In genomic region chr7:18590744-18591340, GRCh38 we compare ENCODE assay signal across 9 cellular contexts.
DNase-seq lines count a peak whose midpoint lies in the region; ATAC-seq, FAIRE-seq and TF ChIP-seq lines count a peak whose summit lies in the region.
"Had no signal": no experiment of that assay in that cellular context is flagged by ENCODE, and none has a peak within 500 bp of the region (broad histone marks: within the 10 kb centered on the region; RNA-seq: fewer than 3 reads in every experiment).

No MANE protein-coding gene starts in this region.

- no peaks in the 10 kb centered on the region for H3K9me3 ChIP-seq in SK-N-SH
- H3K9me3 ChIP-seq in suprapubic skin: no peaks in the 10 kb centered on the region

- peak; percentile 99 for FAIRE-seq in H54 (lab: Jason Lieb, UNC)

- TF ChIP-seq POLR2A in H54 (IDR thresholded peaks at IDR 0.05; ENCODE audit: low read depth, low read length) (no peak), suprapubic skin (IDR thresholded peaks at IDR 0.05) (no peak)

- no peak for ATAC-seq in HG02642 (IDR thresholded peaks at IDR 0.05; ENCODE audit: poor library complexity, unreplicated experiment)
- no peak for ATAC-seq in GM21526 (IDR thresholded peaks at IDR 0.05; ENCODE audit: low FRiP score, unreplicated experiment)

- H3F3A ChIP-seq in SK-N-SH (replicated peaks; ENCODE audit: insufficient read depth): peaks cover 5% of the 10 kb centered on the region

- H3K4me1 ChIP-seq in SK-N-SH (ENCODE audit: control insufficient read depth in 1 of 2, insufficient read depth in 2 of 2, low read depth in 1 of 2, low read length in 1 of 2) (peaks cover 0 to 2% of the 10 kb centered on the region in 2 experiments; a peak in 1 of 4 replicates), suprapubic skin (no peaks in the 10 kb centered on the region)

- DNase-seq in AG08395 (ENCODE audit: low spot score): peak; percentile 64
- DNase-seq in H54 (ENCODE audit: insufficient read length, low spot score): no peak
- DNase-seq in SK-N-SH: peak; percentile 62
- peak; percentile 36 for DNase-seq in globus pallidus (ENCODE audit: low spot score)
- DNase-seq in suprapubic skin (ENCODE audit: low spot score in 2 of 2): no peak
- no peak for DNase-seq in KG1 (lab: John Stamatoyannopoulos, UW)

- no peak overlapping the region for H3K9ac ChIP-seq in SK-N-SH

- TF ChIP-seq EP300 in SK-N-SH (IDR thresholded peaks at IDR 0.05; ENCODE audit: borderline replicate concordance in 1 of 2, low read depth in 1 of 2, low read length in 1 of 2) (no peak), suprapubic skin (IDR thresholded peaks at IDR 0.05) (no peak)

- TF ChIP-seq CTCF in SK-N-SH (IDR thresholded peaks at IDR 0.05): peak; percentile 96
- TF ChIP-seq CTCF in suprapubic skin (IDR thresholded peaks at IDR 0.05): peak; percentile 24 to 26

- no peaks in the 10 kb centered on the region for H3K27me3 ChIP-seq in SK-N-SH (ENCODE audit: insufficient read depth)
- H3K27me3 ChIP-seq in suprapubic skin: no peaks in the 10 kb centered on the region

- no peak overlapping the region for H3K4me3 ChIP-seq in SK-N-SH (ENCODE audit: low read depth in 2 of 2, low read length in 1 of 2)
- H3K4me3 ChIP-seq in suprapubic skin: no peak overlapping the region

- H4K20me1 ChIP-seq in SK-N-SH (ENCODE audit: insufficient read depth): no peaks in the 10 kb centered on the region

- H3K79me2 ChIP-seq in SK-N-SH (ENCODE audit: insufficient read depth): no peaks in the 10 kb centered on the region

- CTCF ChIA-PET in SK-N-SH (lab: Yijun Ruan, JAX): interaction anchor here (0.5 to 11.7 kb wide), 83 partner anchors 9 to 1078 kb away, joined by 3 to 138 read pairs (median 4); partner anchors contain the start of gene HDAC9

- H3K36me3 ChIP-seq in SK-N-SH (replicated peaks in 1 of 2; ENCODE audit: control insufficient read depth in 1 of 2, insufficient read depth in 2 of 2, low read length in 1 of 2) (peaks cover 66 to 69% of the 10 kb centered on the region in 2 experiments), suprapubic skin (no peaks in the 10 kb centered on the region)

- no peak overlapping the region for H2AFZ ChIP-seq in SK-N-SH (ENCODE audit: low read depth)

- H3K27ac ChIP-seq in SK-N-SH (ENCODE audit: low read depth in 2 of 2, low read length in 1 of 2): peak overlapping the region in 1 of 2 experiments; percentile 50; a peak in 3 of 4 replicates
- no peak overlapping the region for H3K27ac ChIP-seq in suprapubic skin
- H3K27ac ChIP-seq: epithelial cell of prostate had no signal

- 25% methylated on average over 1 of the region's 1 CpG for WGBS in SK-N-SH (ENCODE audit: low lambda C conversion rate)
- WGBS in suprapubic skin: 9% methylated on average over 1 of the region's 1 CpG

- H3K9me2 ChIP-seq in SK-N-SH: no peaks in the 10 kb centered on the region

- POLR2A ChIA-PET in SK-N-SH (lab: Yijun Ruan, JAX): interaction anchor here (1.3 kb wide), 2 partner anchors 516 to 528 kb away, joined by 3 to 7 read pairs; no protein-coding TSS in a partner anchor

- H3K4me2 ChIP-seq in SK-N-SH: no peak overlapping the region

- TF ChIP-seq RAD21 in SK-N-SH (IDR thresholded peaks at IDR 0.05; ENCODE audit: low read length): peak; percentile 96

TF ChIP-seq in SK-N-SH, 30 proteins besides CTCF, POLR2A, EP300 and RAD21:
- TF ChIP-seq RXRA (IDR thresholded peaks at IDR 0.05; ENCODE audit: borderline replicate concordance, low read depth): no peak
- no peak for TF ChIP-seq NFIC (IDR thresholded peaks at IDR 0.05; ENCODE audit: borderline replicate concordance)
- peak; percentile 81 for TF ChIP-seq SMC3 (IDR thresholded peaks at IDR 0.05; ENCODE audit: low read depth, low read length)
- no peak for TF ChIP-seq MXI1 (IDR thresholded peaks at IDR 0.05; ENCODE audit: low read depth, low read length)
- no peak for TF ChIP-seq GATA2 (CRISPR knock-in tag; IDR thresholded peaks at IDR 0.05)
- TF ChIP-seq ELF1 (IDR thresholded peaks at IDR 0.05): no peak
- no peak for TF ChIP-seq POLR2AphosphoS5 (IDR thresholded peaks at IDR 0.05; ENCODE audit: low read depth, low read length)
- TF ChIP-seq RFX5 (IDR thresholded peaks at IDR 0.05; ENCODE audit: low read length): peak; percentile 9; the same call in 1 of the 2 replicates
- TF ChIP-seq CHD2 (IDR thresholded peaks at IDR 0.05; ENCODE audit: low read length, partially characterized antibody): no peak
TF ChIP-seq in SK-N-SH: peak in this region for 2.

Comparison
In these comparisons a context has a peak if more than half of its experiments do, and no peak if none do; other contexts are left out.
1. DNase-seq: peak in AG08395 (single experiment), SK-N-SH (single experiment) and globus pallidus (single experiment); none in H54 (single experiment), suprapubic skin (0 of 2) and KG1 (single experiment).